ENCODE assay signal across 21 cellular contexts in genomic region chr2:64399521-64399920, GRCh38.
"Had no signal": no experiment of that assay in that cellular context is flagged by ENCODE, and none has a peak within 500 bp of the region (broad histone marks: within the 10 kb centered on the region; RNA-seq: fewer than 3 reads in every experiment).

No MANE protein-coding gene starts in this region.

- H3K4me1 Mint-ChIP-seq: stimulated activated naive CD8-positive, alpha-beta T cell treated with anti-CD3 and anti-CD28 coated beads, Interleukin-15, amount 100 ng/mL, for 72 hours had no signal

- DNase-seq: cerebellar nuclear complex; dermis blood vessel endothelial cell; effector CD4-positive, alpha-beta T cell; endodermal cell; erythroblast; foreskin keratinocyte; heart right ventricle; hypothalamus; mucosa of descending colon; naive thymus-derived CD8-positive, alpha-beta T cell; posterior cingulate gyrus; spleen; stimulated activated CD4-positive, alpha-beta T cell treated with anti-CD3 and anti-CD28 coated beads, Interleukin-15, amount 100 ng/mL, for 24 hours; stimulated activated CD4-positive, alpha-beta T cell treated with anti-CD3 and anti-CD28 coated beads, Interleukin-1b, Interleukin-23, amount 100 ng/mL, for 48 hours; stimulated activated CD4-positive, alpha-beta T cell treated with anti-CD3 and anti-CD28 coated beads, Interleukin-4, amount 100 ng/mL, for 24 hours; stimulated activated naive B cell treated with anti-CD40 and anti-IgM and Interleukin-4, amounts not matched to agents 10 μg/mL and 1 μg/mL and 100 μg/mL, for 72 hours; stimulated activated naive CD8-positive, alpha-beta T cell treated with anti-CD3 and anti-CD28 coated beads, Interleukin-15, amount 100 ng/mL, for 72 hours; testis had no signal

- H3K4me3 Mint-ChIP-seq: endodermal cell; naive thymus-derived CD8-positive, alpha-beta T cell; stimulated activated naive B cell treated with anti-CD40 and anti-IgM and Interleukin-4, amounts not matched to agents 10 μg/mL and 1 μg/mL and 100 μg/mL, for 72 hours; stimulated activated naive CD8-positive, alpha-beta T cell treated with anti-CD3 and anti-CD28 coated beads, Interleukin-15, amount 100 ng/mL, for 72 hours had no signal

- H3K36me3 ChIP-seq: heart right ventricle, spleen, tibial nerve had no signal

- H3K27ac Mint-ChIP-seq: endodermal cell; naive thymus-derived CD8-positive, alpha-beta T cell; stimulated activated naive B cell treated with anti-CD40 and anti-IgM and Interleukin-4, amounts not matched to agents 10 μg/mL and 1 μg/mL and 100 μg/mL, for 72 hours; stimulated activated naive CD8-positive, alpha-beta T cell treated with anti-CD3 and anti-CD28 coated beads, Interleukin-15, amount 100 ng/mL, for 72 hours had no signal

- ATAC-seq: foreskin keratinocyte; heart right ventricle; left lobe of liver; mucosa of descending colon; naive thymus-derived CD8-positive, alpha-beta T cell; sciatic nerve; stimulated activated naive B cell treated with anti-CD40 and anti-IgM and Interleukin-4, amounts not matched to agents 10 μg/mL and 1 μg/mL and 100 μg/mL, for 72 hours; stimulated activated naive CD8-positive, alpha-beta T cell treated with anti-CD3 and anti-CD28 coated beads, Interleukin-15, amount 100 ng/mL, for 72 hours had no signal

- H3K36me3 Mint-ChIP-seq: naive thymus-derived CD8-positive, alpha-beta T cell; stimulated activated naive B cell treated with anti-CD40 and anti-IgM and Interleukin-4, amounts not matched to agents 10 μg/mL and 1 μg/mL and 100 μg/mL, for 72 hours had no signal

- H3K27me3 ChIP-seq: foreskin keratinocyte, heart right ventricle, spleen, testis, tibial nerve had no signal

- H3K9me3 ChIP-seq: heart right ventricle, mucosa of descending colon, spleen, testis, tibial nerve had no signal

- H3K9me3 Mint-ChIP-seq: endodermal cell; naive thymus-derived CD8-positive, alpha-beta T cell; stimulated activated naive B cell treated with anti-CD40 and anti-IgM and Interleukin-4, amounts not matched to agents 10 μg/mL and 1 μg/mL and 100 μg/mL, for 72 hours; stimulated activated naive CD8-positive, alpha-beta T cell treated with anti-CD3 and anti-CD28 coated beads, Interleukin-15, amount 100 ng/mL, for 72 hours had no signal

- H3K27ac ChIP-seq: foreskin keratinocyte, heart right ventricle, spleen, testis, tibial nerve had no signal

- H3K4me3 ChIP-seq: heart right ventricle, mucosa of descending colon, spleen, testis, tibial nerve had no signal
